12 cellular contexts compared by ENCODE assay signal in the genomic region with DNA sequence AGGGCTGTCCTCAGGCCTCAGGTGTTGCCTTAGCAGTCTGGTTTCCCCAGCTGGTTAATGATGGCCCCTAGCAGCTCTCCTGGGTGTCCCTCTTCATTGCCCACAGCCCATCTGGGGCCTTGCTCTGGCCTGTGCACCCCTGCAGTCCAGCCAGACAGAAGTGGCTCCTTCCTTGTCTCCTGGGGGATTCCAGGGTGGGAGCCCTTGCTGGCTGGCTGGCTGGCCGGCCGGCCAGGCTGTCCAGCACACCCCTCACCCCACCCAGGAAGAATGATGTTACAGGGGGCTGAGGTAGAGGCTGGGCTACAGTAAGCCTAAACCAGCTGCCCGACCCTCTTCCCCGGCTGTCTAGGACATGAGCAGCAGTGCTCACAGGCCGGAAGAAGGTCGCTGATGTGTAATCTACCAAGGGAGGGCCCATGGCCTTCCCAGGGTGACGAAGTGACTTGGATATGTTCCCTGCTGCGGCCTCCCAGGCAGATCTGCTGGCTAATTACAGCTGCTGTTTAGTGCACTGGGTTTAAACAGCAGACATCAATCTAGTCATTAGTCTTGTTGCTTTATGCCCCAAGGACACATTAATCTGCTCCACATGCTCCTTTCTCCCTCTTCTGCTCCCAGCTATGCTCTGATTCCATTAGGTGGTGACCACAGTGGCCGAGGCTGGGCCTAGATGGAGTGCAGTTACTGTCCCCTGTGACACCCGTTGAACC. TPM values are rescaled to one million over a fixed set of nuclear protein-coding genes. Genes with fewer than 3 reads are reported as not detected.
A peak's percentile ranks its signal among the peaks of the same experiment; 100 is the strongest.
DNase-seq lines count a peak whose midpoint lies in the region; ATAC-seq and TF ChIP-seq lines count a peak whose summit lies in the region.
"Had no signal": no experiment of that assay in that cellular context is flagged by ENCODE, and none has a peak within 500 bp of the region (broad histone marks: within the 10 kb centered on the region; RNA-seq: fewer than 3 reads in every experiment).

No MANE protein-coding gene starts in this region.

- H3K36me3 Mint-ChIP-seq in activated naive CD8-positive, alpha-beta T cell treated with anti-CD3 and anti-CD28 coated beads, Interleukin-2, amount 10 ng/mL, durations not matched to agents 7 days and 5 days, result peaks cover 3% of the 10 kb centered on the region
- peaks cover 16% of the 10 kb centered on the region for H3K36me3 Mint-ChIP-seq in activated naive CD8-positive, alpha-beta T cell treated with anti-CD3 and anti-CD28 coated beads for 36 hours
- H3K36me3 Mint-ChIP-seq in type B pancreatic cell, result peaks cover 16% of the 10 kb centered on the region
- H3K36me3 Mint-ChIP-seq in activated naive CD4-positive, alpha-beta T cell treated with anti-CD3 and anti-CD28 coated beads for 36 hours (ENCODE audit: low read depth), result peaks cover 19% of the 10 kb centered on the region

- CTCF ChIA-PET in activated naive CD4-positive, alpha-beta T cell treated with anti-CD3 and anti-CD28 coated beads for 36 hours (lab: Charles Lee), result interaction anchor here (1.0 to 1.8 kb wide), 2 partner anchors 51 to 124 kb away, joined by 3 to 4 read pairs; no protein-coding TSS in a partner anchor

- peaks cover 5% of the 10 kb centered on the region for H3K4me1 Mint-ChIP-seq in activated naive CD8-positive, alpha-beta T cell treated with anti-CD3 and anti-CD28 coated beads, Interleukin-2, amount 10 ng/mL, durations not matched to agents 7 days and 5 days
- H3K4me1 Mint-ChIP-seq in activated naive CD8-positive, alpha-beta T cell treated with anti-CD3 and anti-CD28 coated beads for 36 hours, result no peaks in the 10 kb centered on the region
- H3K4me1 Mint-ChIP-seq in type B pancreatic cell (ENCODE audit: unreplicated experiment), result peaks cover 17% of the 10 kb centered on the region
- no peaks in the 10 kb centered on the region for H3K4me1 Mint-ChIP-seq in activated naive CD4-positive, alpha-beta T cell treated with anti-CD3 and anti-CD28 coated beads for 36 hours (ENCODE audit: low read depth)
- H3K4me1 Mint-ChIP-seq: central memory CD8-positive, alpha-beta T cell had no signal

- H3K4me3 Mint-ChIP-seq in activated naive CD8-positive, alpha-beta T cell treated with anti-CD3 and anti-CD28 coated beads, Interleukin-2, amount 10 ng/mL, durations not matched to agents 7 days and 5 days, result no peak overlapping the region
- H3K4me3 Mint-ChIP-seq in activated naive CD8-positive, alpha-beta T cell treated with anti-CD3 and anti-CD28 coated beads for 36 hours, result no peak overlapping the region
- peak overlapping the region; percentile 15 for H3K4me3 Mint-ChIP-seq in type B pancreatic cell
- no peak overlapping the region for H3K4me3 Mint-ChIP-seq in activated naive CD4-positive, alpha-beta T cell treated with anti-CD3 and anti-CD28 coated beads for 36 hours
- H3K4me3 Mint-ChIP-seq: central memory CD8-positive, alpha-beta T cell had no signal

- POLR2A ChIA-PET in activated naive CD8-positive, alpha-beta T cell treated with anti-CD3 and anti-CD28 coated beads, Interleukin-2, amount 10 ng/mL, durations not matched to agents 7 days and 5 days (lab: Charles Lee), result no interaction called here

- peak overlapping the region; percentile 54 for H3K27ac Mint-ChIP-seq in activated naive CD8-positive, alpha-beta T cell treated with anti-CD3 and anti-CD28 coated beads, Interleukin-2, amount 10 ng/mL, durations not matched to agents 7 days and 5 days
- no peak overlapping the region for H3K27ac Mint-ChIP-seq in activated naive CD8-positive, alpha-beta T cell treated with anti-CD3 and anti-CD28 coated beads for 36 hours
- peak overlapping the region; percentile 25 for H3K27ac Mint-ChIP-seq in type B pancreatic cell
- no peak overlapping the region for H3K27ac Mint-ChIP-seq in activated naive CD4-positive, alpha-beta T cell treated with anti-CD3 and anti-CD28 coated beads for 36 hours

- H3K9me3 Mint-ChIP-seq in activated naive CD8-positive, alpha-beta T cell treated with anti-CD3 and anti-CD28 coated beads, Interleukin-2, amount 10 ng/mL, durations not matched to agents 7 days and 5 days, result no peaks in the 10 kb centered on the region
- H3K9me3 Mint-ChIP-seq in activated naive CD8-positive, alpha-beta T cell treated with anti-CD3 and anti-CD28 coated beads for 36 hours, result no peaks in the 10 kb centered on the region
- no peaks in the 10 kb centered on the region for H3K9me3 Mint-ChIP-seq in type B pancreatic cell
- H3K9me3 Mint-ChIP-seq in activated naive CD4-positive, alpha-beta T cell treated with anti-CD3 and anti-CD28 coated beads for 36 hours, result no peaks in the 10 kb centered on the region
- H3K9me3 Mint-ChIP-seq: central memory CD8-positive, alpha-beta T cell had no signal

- ATAC-seq in activated naive CD8-positive, alpha-beta T cell treated with anti-CD3 and anti-CD28 coated beads, Interleukin-2, amount 10 ng/mL, durations not matched to agents 7 days and 5 days (ENCODE audit: low read depth), result no peak
- ATAC-seq in GM21737 (IDR thresholded peaks at IDR 0.05; ENCODE audit: unreplicated experiment) (no peak), HG03571 (IDR thresholded peaks at IDR 0.05; ENCODE audit: unreplicated experiment) (no peak)
- ATAC-seq: HCT116 had no signal

- DNase-seq in activated naive CD8-positive, alpha-beta T cell treated with anti-CD3 and anti-CD28 coated beads, Interleukin-2, amount 10 ng/mL, durations not matched to agents 7 days and 5 days, result no peak
- DNase-seq in activated naive CD8-positive, alpha-beta T cell treated with anti-CD3 and anti-CD28 coated beads for 36 hours, result no peak
- peak; percentile 66 for DNase-seq in astrocyte of the hippocampus (ENCODE audit: low read depth, low spot score)
- DNase-seq in hepatic stellate cell (ENCODE audit: low spot score), result peak; percentile 94
- no peak for DNase-seq in type B pancreatic cell (ENCODE audit: extremely low spot score, unreplicated experiment)
- no peak for DNase-seq in activated naive CD4-positive, alpha-beta T cell treated with anti-CD3 and anti-CD28 coated beads for 36 hours
- DNase-seq: activated CD8-positive, alpha-beta memory T cell treated with anti-CD3 and anti-CD28 coated beads for 24 hours; activated gamma-delta T cell treated with Interleukin-2 at 50 U/mL for 16 hours had no signal

- no peaks in the 10 kb centered on the region for H3K27me3 Mint-ChIP-seq in activated naive CD8-positive, alpha-beta T cell treated with anti-CD3 and anti-CD28 coated beads, Interleukin-2, amount 10 ng/mL, durations not matched to agents 7 days and 5 days
- no peaks in the 10 kb centered on the region for H3K27me3 Mint-ChIP-seq in activated naive CD8-positive, alpha-beta T cell treated with anti-CD3 and anti-CD28 coated beads for 36 hours
- H3K27me3 Mint-ChIP-seq in type B pancreatic cell, result no peaks in the 10 kb centered on the region
- no peaks in the 10 kb centered on the region for H3K27me3 Mint-ChIP-seq in activated naive CD4-positive, alpha-beta T cell treated with anti-CD3 and anti-CD28 coated beads for 36 hours (ENCODE audit: low read depth)
- H3K27me3 Mint-ChIP-seq: central memory CD8-positive, alpha-beta T cell had no signal

- intact Hi-C loops in activated naive CD4-positive, alpha-beta T cell treated with anti-CD3 and anti-CD28 coated beads for 36 hours (cut with micrococcal nuclease), result no loop called here

- no peak for TF ChIP-seq CTCF in type B pancreatic cell (conservative IDR thresholded peaks at IDR 0.05)

RNA-seq across cellular contexts. Expression of gene LRRC4, which starts 53.8 kb away (rescaled TPM):
- total RNA-seq in activated naive CD8-positive, alpha-beta T cell treated with anti-CD3 and anti-CD28 coated beads, Interleukin-2, amount 10 ng/mL, durations not matched to agents 7 days and 5 days, result under 1 TPM in 1 of 2 experiments, not detected in 1; 0.11 TPM
- total RNA-seq in activated naive CD8-positive, alpha-beta T cell treated with anti-CD3 and anti-CD28 coated beads for 36 hours, result not detected
- total RNA-seq in type B pancreatic cell (ENCODE audit: low replicate concordance), result 12.5 and 37.7 TPM in 2 replicates
- 1 to 10 TPM in 1 of 2 experiments, under 1 TPM in 1; 0.74 to 1.3 TPM for total RNA-seq in activated naive CD4-positive, alpha-beta T cell treated with anti-CD3 and anti-CD28 coated beads for 36 hours

Comparison
In these comparisons a context has a peak if more than half of its experiments do, and no peak if none do; other contexts are left out.
1. H3K27ac Mint-ChIP-seq: peak in activated naive CD8-positive, alpha-beta T cell treated with anti-CD3 and anti-CD28 coated beads, Interleukin-2, amount 10 ng/mL, durations not matched to agents 7 days and 5 days (single experiment) and type B pancreatic cell (single experiment); none in activated naive CD8-positive, alpha-beta T cell treated with anti-CD3 and anti-CD28 coated beads for 36 hours (single experiment) and activated naive CD4-positive, alpha-beta T cell treated with anti-CD3 and anti-CD28 coated beads for 36 hours (single experiment).
2. DNase-seq: peak in astrocyte of the hippocampus (single experiment) and hepatic stellate cell (single experiment); none in activated naive CD8-positive, alpha-beta T cell treated with anti-CD3 and anti-CD28 coated beads, Interleukin-2, amount 10 ng/mL, durations not matched to agents 7 days and 5 days (single experiment), activated naive CD8-positive, alpha-beta T cell treated with anti-CD3 and anti-CD28 coated beads for 36 hours (single experiment), type B pancreatic cell (single experiment) and activated naive CD4-positive, alpha-beta T cell treated with anti-CD3 and anti-CD28 coated beads for 36 hours (single experiment).